ENCODE assay signal across 34 cellular contexts in the genomic region with DNA sequence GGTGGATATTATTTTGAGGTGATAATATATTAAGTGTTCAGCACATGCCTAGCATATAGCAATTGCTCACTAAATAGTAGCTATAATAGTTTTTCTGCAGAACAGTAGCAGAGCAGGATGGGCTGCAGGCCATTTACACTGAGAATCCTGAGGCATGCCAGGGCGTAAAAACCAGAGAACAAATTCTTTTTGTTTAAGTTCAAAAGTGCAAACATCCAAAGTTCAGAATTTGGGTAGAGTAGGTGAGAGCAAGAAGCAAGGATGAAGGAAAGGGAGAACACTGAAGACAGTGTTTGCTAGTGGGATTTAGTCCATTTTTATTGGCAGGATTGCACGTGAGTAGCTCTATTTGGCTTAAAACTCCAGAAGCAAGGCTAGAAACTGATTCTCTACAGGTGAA.
"Had no signal": no experiment of that assay in that cellular context is flagged by ENCODE, and none has a peak within 500 bp of the region (broad histone marks: within the 10 kb centered on the region; RNA-seq: fewer than 3 reads in every experiment).

No MANE protein-coding gene starts in this region.

- H3K27ac ChIP-seq: ascending aorta, breast epithelium, cardiac muscle cell, colonic mucosa, epithelial cell of prostate, esophagus squamous epithelium, gastroesophageal sphincter, WERI-Rb-1 had no signal

- H3K27ac Mint-ChIP-seq: activated CD4-positive, alpha-beta memory T cell treated with anti-CD3 and anti-CD28 coated beads for 36 hours; activated CD4-positive, alpha-beta T cell treated with anti-CD3 and anti-CD28 coated beads for 36 hours; activated CD4-positive, alpha-beta T cell treated with anti-CD3 and anti-CD28 coated beads, Interleukin-2, amount 10 ng/mL, durations not matched to agents 24 days and 14 days; activated CD8-positive, alpha-beta memory T cell treated with anti-CD3 and anti-CD28 coated beads, Interleukin-2, amount 10 ng/mL, durations not matched to agents 7 days and 5 days; activated CD8-positive, alpha-beta T cell treated with anti-CD3 and anti-CD28 coated beads, Interleukin-2, amount 10 ng/mL, durations not matched to agents 7 days and 5 days; activated naive CD4-positive, alpha-beta T cell treated with anti-CD3 and anti-CD28 coated beads, Interleukin-2, amount 10 ng/mL, durations not matched to agents 7 days and 5 days; activated naive CD4-positive, alpha-beta T cell treated with anti-CD3 and anti-CD28 coated beads, Interleukin-2, amount 50 U/mL, for 72 hours; activated naive CD8-positive, alpha-beta T cell treated with anti-CD3 and anti-CD28 coated beads, Interleukin-2, amount 10 ng/mL, durations not matched to agents 7 days and 5 days; activated T-helper 1 cell treated with anti-CD3 and anti-CD28 coated beads, Interleukin-12 subunit alpha, Interleukin-12 subunit beta, Interleukin-2, Interleukin-4 antibody, amounts not matched to agents 30 ng/mL and 10 ng/mL and 1 ng/mL, durations not matched to agents 14 hours and 24 hours and 36 hours; activated T-helper 2 cell treated with anti-CD3 and anti-CD28 coated beads, Interferon-gamma antibody, Interleukin-2, Interleukin-4, amounts not matched to agents 10 μg/mL and 5 μg/mL and 100 μg/mL, durations not matched to agents 14 hours and 24 hours and 36 hours; brain; T-cell; T-helper 1 cell treated with Interleukin-12 subunit alpha and Interleukin-12 subunit beta and Interleukin-4 antibody, amounts not matched to agents 30 μg/mL and 1 μg/mL, for 36 hours; T-helper 2 cell treated with Interferon-gamma antibody and Interleukin-4, amounts not matched to agents 5 μg/mL and 100 μg/mL, for 36 hours had no signal

- H3K9me3 ChIP-seq: ascending aorta, breast epithelium, colonic mucosa, esophagus squamous epithelium, gastroesophageal sphincter had no signal

- H3K9me3 Mint-ChIP-seq: activated CD4-positive, alpha-beta memory T cell treated with anti-CD3 and anti-CD28 coated beads for 36 hours; activated CD4-positive, alpha-beta T cell treated with anti-CD3 and anti-CD28 coated beads, Interleukin-2, amount 10 ng/mL, durations not matched to agents 24 days and 14 days; activated naive CD4-positive, alpha-beta T cell treated with anti-CD3 and anti-CD28 coated beads, Interleukin-2, amount 10 ng/mL, durations not matched to agents 7 days and 5 days; activated naive CD4-positive, alpha-beta T cell treated with anti-CD3 and anti-CD28 coated beads, Interleukin-2, amount 50 U/mL, for 72 hours; activated naive CD8-positive, alpha-beta T cell treated with anti-CD3 and anti-CD28 coated beads, Interleukin-2, amount 10 ng/mL, durations not matched to agents 7 days and 5 days; activated T-helper 1 cell treated with anti-CD3 and anti-CD28 coated beads, Interleukin-12 subunit alpha, Interleukin-12 subunit beta, Interleukin-2, Interleukin-4 antibody, amounts not matched to agents 30 ng/mL and 10 ng/mL and 1 ng/mL, durations not matched to agents 14 hours and 24 hours and 36 hours; activated T-helper 2 cell treated with anti-CD3 and anti-CD28 coated beads, Interferon-gamma antibody, Interleukin-2, Interleukin-4, amounts not matched to agents 10 μg/mL and 5 μg/mL and 100 μg/mL, durations not matched to agents 14 hours and 24 hours and 36 hours; T-cell; T-helper 1 cell treated with Interleukin-12 subunit alpha and Interleukin-12 subunit beta and Interleukin-4 antibody, amounts not matched to agents 30 μg/mL and 1 μg/mL, for 36 hours; T-helper 2 cell treated with Interferon-gamma antibody and Interleukin-4, amounts not matched to agents 5 μg/mL and 100 μg/mL, for 36 hours had no signal

- H3K4me3 ChIP-seq: ascending aorta, breast epithelium, cardiac muscle cell, colonic mucosa, esophagus squamous epithelium, gastroesophageal sphincter had no signal

- H3K4me1 Mint-ChIP-seq: activated CD4-positive, alpha-beta T cell treated with anti-CD3 and anti-CD28 coated beads for 36 hours; activated CD4-positive, alpha-beta T cell treated with anti-CD3 and anti-CD28 coated beads, Interleukin-2, amount 10 ng/mL, durations not matched to agents 24 days and 14 days; activated CD8-positive, alpha-beta memory T cell treated with anti-CD3 and anti-CD28 coated beads, Interleukin-2, amount 10 ng/mL, durations not matched to agents 7 days and 5 days; activated naive CD4-positive, alpha-beta T cell treated with anti-CD3 and anti-CD28 coated beads, Interleukin-2, amount 10 ng/mL, durations not matched to agents 7 days and 5 days; activated naive CD8-positive, alpha-beta T cell treated with anti-CD3 and anti-CD28 coated beads, Interleukin-2, amount 10 ng/mL, durations not matched to agents 7 days and 5 days; brain; T-cell had no signal

- H3K36me3 ChIP-seq: ascending aorta, breast epithelium, cardiac muscle cell, colonic mucosa, esophagus squamous epithelium, gastroesophageal sphincter, WERI-Rb-1 had no signal

- H3K4me3 Mint-ChIP-seq: activated CD4-positive, alpha-beta memory T cell treated with anti-CD3 and anti-CD28 coated beads for 36 hours; activated CD4-positive, alpha-beta T cell treated with anti-CD3 and anti-CD28 coated beads for 36 hours; activated CD4-positive, alpha-beta T cell treated with anti-CD3 and anti-CD28 coated beads, Interleukin-2, amount 10 ng/mL, durations not matched to agents 24 days and 14 days; activated CD8-positive, alpha-beta memory T cell treated with anti-CD3 and anti-CD28 coated beads, Interleukin-2, amount 10 ng/mL, durations not matched to agents 7 days and 5 days; activated CD8-positive, alpha-beta T cell treated with anti-CD3 and anti-CD28 coated beads, Interleukin-2, amount 10 ng/mL, durations not matched to agents 7 days and 5 days; activated naive CD4-positive, alpha-beta T cell treated with anti-CD3 and anti-CD28 coated beads, Interleukin-2, amount 10 ng/mL, durations not matched to agents 7 days and 5 days; activated naive CD8-positive, alpha-beta T cell treated with anti-CD3 and anti-CD28 coated beads, Interleukin-2, amount 10 ng/mL, durations not matched to agents 7 days and 5 days; activated T-helper 1 cell treated with anti-CD3 and anti-CD28 coated beads, Interleukin-12 subunit alpha, Interleukin-12 subunit beta, Interleukin-2, Interleukin-4 antibody, amounts not matched to agents 30 ng/mL and 10 ng/mL and 1 ng/mL, durations not matched to agents 14 hours and 24 hours and 36 hours; brain; T-cell; T-helper 1 cell treated with Interleukin-12 subunit alpha and Interleukin-12 subunit beta and Interleukin-4 antibody, amounts not matched to agents 30 μg/mL and 1 μg/mL, for 36 hours; T-helper 2 cell treated with Interferon-gamma antibody and Interleukin-4, amounts not matched to agents 5 μg/mL and 100 μg/mL, for 36 hours had no signal

- ATAC-seq: activated CD4-positive, alpha-beta T cell treated with anti-CD3 and anti-CD28 coated beads for 36 hours; activated CD8-positive, alpha-beta memory T cell treated with anti-CD3 and anti-CD28 coated beads, Interleukin-2, amount 10 ng/mL, durations not matched to agents 7 days and 5 days; activated CD8-positive, alpha-beta T cell treated with anti-CD3 and anti-CD28 coated beads, Interleukin-2, amount 10 ng/mL, durations not matched to agents 7 days and 5 days; activated naive CD4-positive, alpha-beta T cell treated with anti-CD3 and anti-CD28 coated beads, Interleukin-2, amount 50 U/mL, for 72 hours; gastroesophageal sphincter; T-cell had no signal

- H3K36me3 Mint-ChIP-seq: activated CD4-positive, alpha-beta memory T cell treated with anti-CD3 and anti-CD28 coated beads for 36 hours; activated CD8-positive, alpha-beta memory T cell treated with anti-CD3 and anti-CD28 coated beads, Interleukin-2, amount 10 ng/mL, durations not matched to agents 7 days and 5 days; activated naive CD4-positive, alpha-beta T cell treated with anti-CD3 and anti-CD28 coated beads, Interleukin-2, amount 10 ng/mL, durations not matched to agents 7 days and 5 days; activated naive CD4-positive, alpha-beta T cell treated with anti-CD3 and anti-CD28 coated beads, Interleukin-2, amount 50 U/mL, for 72 hours; activated naive CD8-positive, alpha-beta T cell treated with anti-CD3 and anti-CD28 coated beads, Interleukin-2, amount 10 ng/mL, durations not matched to agents 7 days and 5 days; brain; T-cell had no signal

- H3K27me3 Mint-ChIP-seq: activated naive CD4-positive, alpha-beta T cell treated with anti-CD3 and anti-CD28 coated beads, Interleukin-2, amount 10 ng/mL, durations not matched to agents 7 days and 5 days; brain had no signal

- H3K4me1 ChIP-seq: ascending aorta, breast epithelium, colonic mucosa, esophagus squamous epithelium, gastroesophageal sphincter had no signal

- DNase-seq: activated CD4-positive, alpha-beta memory T cell treated with anti-CD3 and anti-CD28 coated beads for 36 hours; activated CD4-positive, alpha-beta T cell treated with anti-CD3 and anti-CD28 coated beads for 36 hours; activated CD4-positive, alpha-beta T cell treated with anti-CD3 and anti-CD28 coated beads, Interleukin-2, amount 10 ng/mL, durations not matched to agents 24 days and 14 days; activated CD4-positive, CD25-positive, alpha-beta regulatory T cell; activated CD4-positive, CD25-positive, alpha-beta regulatory T cell treated with anti-CD3 and anti-CD28 coated beads, Interleukin-2, amount 50 U/mL, for 72 hours; activated CD8-positive, alpha-beta memory T cell treated with anti-CD3 and anti-CD28 coated beads, Interleukin-2, amount 10 ng/mL, durations not matched to agents 7 days and 5 days; activated CD8-positive, alpha-beta memory T cell treated with anti-CD3 and anti-CD28 coated beads, Interleukin-2, amount 50 U/mL, for 4 hours; activated CD8-positive, alpha-beta T cell treated with anti-CD3 and anti-CD28 coated beads, Interleukin-2, amount 10 ng/mL, durations not matched to agents 7 days and 5 days; activated effector memory CD4-positive, alpha-beta T cell treated with anti-CD3 and anti-CD28 coated beads, Interleukin-2, amount 50 U/mL, for 16 hours; activated naive CD4-positive, alpha-beta T cell; activated naive CD4-positive, alpha-beta T cell treated with anti-CD3 and anti-CD28 coated beads, Interleukin-2, amount 10 ng/mL, durations not matched to agents 7 days and 5 days; activated naive CD8-positive, alpha-beta T cell treated with anti-CD3 and anti-CD28 coated beads, Interleukin-2, amount 10 ng/mL, durations not matched to agents 7 days and 5 days; activated T-cell treated with anti-CD3 and anti-CD28 coated beads, Interleukin-2, amount 50 U/mL, for 1 hour; activated T-cell treated with anti-CD3 and anti-CD28 coated beads, Interleukin-2, amount 50 U/mL, for 48 hours; central memory CD4-positive, alpha-beta T cell; cerebellar nuclear complex; colonic mucosa; effector CD8-positive, alpha-beta T cell; esophagus squamous epithelium; foreskin melanocyte; T-cell; T1000; WERI-Rb-1 had no signal
